ENCODE assay signal across 21 cellular contexts in the genomic region with DNA sequence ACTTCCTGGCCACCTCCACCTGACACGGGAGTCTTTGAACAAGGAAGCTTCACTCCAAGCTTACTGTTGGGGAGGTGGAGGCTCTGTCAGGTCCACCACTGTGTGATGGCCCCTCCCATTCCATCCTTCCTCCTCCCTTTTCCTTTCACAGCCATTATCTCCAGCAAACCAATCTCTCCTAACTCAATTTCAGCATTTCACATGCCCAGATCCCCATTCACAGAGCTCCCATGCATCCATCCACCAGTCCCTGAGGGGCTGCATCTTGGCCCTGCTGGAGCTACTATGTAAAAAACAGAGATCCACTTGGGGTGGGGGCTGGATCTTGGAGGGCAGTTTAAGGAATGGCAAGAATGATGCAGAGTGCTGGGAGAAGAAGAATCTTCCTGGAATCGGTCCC.
DNase-seq lines count a peak whose midpoint lies in the region; ATAC-seq and TF ChIP-seq lines count a peak whose summit lies in the region.
"Had no signal": no experiment of that assay in that cellular context is flagged by ENCODE, and none has a peak within 500 bp of the region (broad histone marks: within the 10 kb centered on the region; RNA-seq: fewer than 3 reads in every experiment).

No MANE protein-coding gene starts in this region.

- H3K27me3 ChIP-seq in endodermal cell (ENCODE audit: control insufficient read depth, insufficient read depth, low read length, poor library complexity, severe bottlenecking): no peaks in the 10 kb centered on the region
- H3K27me3 ChIP-seq in WERI-Rb-1 (ENCODE audit: insufficient read depth, low read depth, severe bottlenecking): no peaks in the 10 kb centered on the region

- WGBS in endodermal cell (ENCODE audit: insufficient coverage in 1 of 2, insufficient read length in 1 of 2), 2 experiments: 79 to 88% methylated on average over 1 to 2 of the region's 2 CpGs

- no peak overlapping the region for H3K9ac ChIP-seq in endodermal cell (ENCODE audit: extremely low read depth, low read length, poor library complexity, severe bottlenecking)
- H3K9ac ChIP-seq: SK-N-SH had no signal

- ATAC-seq in left ventricle myocardium superior: no peak
- ATAC-seq: GM23338 had no signal

- H3K9me3 ChIP-seq in endodermal cell (ENCODE audit: control insufficient read depth, low read length): peaks cover 28% of the 10 kb centered on the region
- peaks cover 4% of the 10 kb centered on the region for H3K9me3 ChIP-seq in WERI-Rb-1 (ENCODE audit: severe bottlenecking)
- H3K9me3 ChIP-seq: HAP-1, SK-N-SH had no signal

- no peak overlapping the region for H3K27ac ChIP-seq in endodermal cell (ENCODE audit: low read depth, low read length)
- no peak overlapping the region for H3K27ac ChIP-seq in WERI-Rb-1
- H3K27ac ChIP-seq: PC-9 had no signal

- H3K4me3 ChIP-seq in endodermal cell (ENCODE audit: low read length) (no peak overlapping the region), WERI-Rb-1 (ENCODE audit: low read depth, low read length) (no peak overlapping the region)
- H3K4me3 ChIP-seq: GM23338, HAP-1, PC-9 had no signal

- peaks cover 6% of the 10 kb centered on the region for H3K4me1 ChIP-seq in endodermal cell (ENCODE audit: control insufficient read depth, insufficient read depth, low read length)
- H3K4me1 ChIP-seq: HAP-1 had no signal

- H3K4me3 Mint-ChIP-seq in endodermal cell: no peak overlapping the region
- no peak overlapping the region for H3K4me3 Mint-ChIP-seq in mesothelial cell of epicardium
- H3K4me3 Mint-ChIP-seq: CD14-positive monocyte, GM23338 had no signal

- H3K27ac Mint-ChIP-seq in endodermal cell (peak overlapping the region; percentile 94), mesothelial cell of epicardium (peak overlapping the region; percentile 87)
- H3K27ac Mint-ChIP-seq: CD14-positive monocyte, GM23338 had no signal

- H3K9me3 Mint-ChIP-seq in endodermal cell (peaks cover 14% of the 10 kb centered on the region), mesothelial cell of epicardium (peaks cover 16% of the 10 kb centered on the region)

- peak; percentile 27 for DNase-seq in cardiac septum (ENCODE audit: low spot score)
- no peak for DNase-seq in left ventricle myocardium superior
- no peak for DNase-seq in endodermal cell
- DNase-seq in mesothelial cell of epicardium (ENCODE audit: low spot score in 2 of 2, unreplicated experiment in 2 of 2): no peak
- DNase-seq in GDM1 (lab: John Stamatoyannopoulos, UW): no peak
- no peak for DNase-seq in WERI-Rb-1
- DNase-seq in LoVo (ENCODE audit: low spot score): no peak
- DNase-seq: DMS53, KG1, NCI-H1105, NCI-H146, NCI-H2029, NCI-H2227 treated with DMSO at 0.1 percent for 48 hours, NCI-H510A, PC-9, RPMI8226, SHP77 treated with DMSO at 0.1 percent for 48 hours, SK-N-SH had no signal

- no peaks in the 10 kb centered on the region for H3K36me3 ChIP-seq in endodermal cell (ENCODE audit: control insufficient read depth, insufficient read depth, low read length)
- no peaks in the 10 kb centered on the region for H3K36me3 ChIP-seq in WERI-Rb-1
- H3K36me3 ChIP-seq: HAP-1 had no signal

- intact Hi-C loops in cardiac septum (cut with DNase I): no loop called here
- intact Hi-C loops in left ventricle myocardium superior (cut with micrococcal nuclease): no loop called here

- H3K4me1 Mint-ChIP-seq in endodermal cell (peaks cover 29% of the 10 kb centered on the region), mesothelial cell of epicardium (peaks cover 38% of the 10 kb centered on the region)
- H3K4me1 Mint-ChIP-seq: GM23338 had no signal

- TF ChIP-seq CTCF in endodermal cell (conservative IDR thresholded peaks at IDR 0.05) (no peak), mesothelial cell of epicardium (IDR thresholded peaks at IDR 0.05; ENCODE audit: unreplicated experiment) (no peak), WERI-Rb-1 (IDR thresholded peaks at IDR 0.05; ENCODE audit: low read depth, low read length) (no peak)

- peaks cover 17% of the 10 kb centered on the region for H3K27me3 Mint-ChIP-seq in endodermal cell (ENCODE audit: insufficient read depth)
- H3K27me3 Mint-ChIP-seq in mesothelial cell of epicardium (ENCODE audit: low read depth): no peaks in the 10 kb centered on the region

- H3K36me3 Mint-ChIP-seq in endodermal cell (ENCODE audit: low read depth) (peaks cover 4% of the 10 kb centered on the region), mesothelial cell of epicardium (peaks cover 13% of the 10 kb centered on the region)
